ENCODE assay signal across 8 cellular contexts in the genomic region with DNA sequence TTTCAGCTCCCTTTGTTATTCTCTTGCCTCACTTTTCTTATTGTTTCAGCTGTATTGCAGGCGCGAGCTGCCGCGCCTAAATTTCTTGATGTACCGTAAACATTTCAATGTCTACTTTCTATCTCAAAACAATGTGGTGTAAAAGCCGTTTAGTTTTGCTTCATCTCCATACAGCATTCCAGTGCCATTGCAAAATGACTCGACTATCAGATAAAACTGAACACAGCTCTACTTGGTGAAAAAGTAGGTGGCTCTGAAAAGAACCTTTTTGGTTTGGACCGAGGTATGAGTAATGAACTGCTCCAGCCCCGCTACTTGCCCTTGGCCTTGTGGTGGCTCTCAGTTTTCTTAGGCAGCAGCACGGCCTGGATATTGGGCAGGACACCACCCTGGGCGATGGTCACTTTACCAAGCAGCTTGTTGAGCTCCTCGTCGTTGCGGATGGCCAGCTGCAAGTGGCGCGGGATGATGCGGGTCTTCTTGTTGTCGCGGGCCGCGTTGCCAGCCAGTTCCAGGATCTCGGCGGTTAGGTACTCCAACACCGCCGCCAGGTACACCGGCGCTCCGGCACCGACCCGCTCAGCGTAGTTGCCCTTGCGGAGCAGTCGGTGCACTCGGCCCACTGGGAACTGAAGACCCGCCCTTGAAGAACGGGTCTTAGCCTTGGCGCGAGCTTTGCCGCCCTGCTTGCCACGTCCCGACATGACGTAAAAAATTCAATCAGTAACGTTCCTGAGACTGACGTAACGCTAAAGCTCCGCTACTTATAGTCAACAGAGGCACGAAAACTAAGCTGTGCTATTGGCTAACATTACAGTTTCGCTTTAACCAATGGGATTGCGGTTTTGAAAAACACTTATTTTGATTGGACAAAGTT.
A peak's percentile ranks its signal among the peaks of the same experiment; 100 is the strongest.
DNase-seq lines count a peak whose midpoint lies in the region; ATAC-seq and TF ChIP-seq lines count a peak whose summit lies in the region.

No MANE protein-coding gene starts in this region.

- 1% methylated on average over 18 to 39 of the region's 49 CpGs for WGBS in esophagus squamous epithelium, 2 donors

- no peaks in the 10 kb centered on the region for H4K20me1 ChIP-seq in DND-41 (ENCODE audit: insufficient read depth, low read length)

- no peaks in the 10 kb centered on the region for H3K9me3 ChIP-seq in DND-41 (ENCODE audit: insufficient read depth, low read length, severe bottlenecking)
- no peaks in the 10 kb centered on the region for H3K9me3 ChIP-seq in esophagus squamous epithelium
- no peaks in the 10 kb centered on the region for H3K9me3 ChIP-seq in muscle layer of duodenum (ENCODE audit: control insufficient read depth in 1 of 2, low read length in 2 of 2)

- H3K4me3 ChIP-seq in DND-41 (ENCODE audit: low read depth in 1 of 2, low read length in 2 of 2) (peak overlapping the region; percentile 83 to 95), esophagus squamous epithelium (peak overlapping the region; percentile 56 to 83 (median 68)), muscle layer of duodenum (ENCODE audit: low read depth in 1 of 2, low read length in 2 of 2) (peak overlapping the region; percentile 77 to 83)

- DNase-seq in DND-41 = peak; percentile 92
- peak; percentile 90 for DNase-seq in OCI-M2 (lab: John Stamatoyannopoulos, UW; ENCODE audit: unreplicated experiment)
- DNase-seq in activated T-cell treated with anti-CD3 and anti-CD28 coated beads, Interleukin-2, amount 50 U/mL, for 72 hours = peak; percentile 84 to 86
- DNase-seq in esophagus squamous epithelium (lab: John Stamatoyannopoulos, UW) = peak; percentile 42
- peak; percentile 84 to 90 for DNase-seq in stimulated activated naive CD8-positive, alpha-beta T cell treated with anti-CD3 and anti-CD28 coated beads, Interleukin-15, amount 100 ng/mL, for 72 hours

- H3K36me3 Mint-ChIP-seq in activated T-cell treated with anti-CD3 and anti-CD28 coated beads, Interleukin-2, amount 50 U/mL, for 72 hours (ENCODE audit: insufficient read depth in 2 of 2) = peaks cover 7 to 9% of the 10 kb centered on the region in 2 donors

- peaks cover 67% of the 10 kb centered on the region for H3K79me2 ChIP-seq in DND-41 (ENCODE audit: insufficient read depth, low read length)

- TF ChIP-seq RAD21 in Ishikawa (IDR thresholded peaks at IDR 0.05; ENCODE audit: low read depth) = no peak

- H3K27me3 Mint-ChIP-seq in activated T-cell treated with anti-CD3 and anti-CD28 coated beads, Interleukin-2, amount 50 U/mL, for 72 hours (ENCODE audit: low read depth) = no peaks in the 10 kb centered on the region
- no peaks in the 10 kb centered on the region for H3K27me3 Mint-ChIP-seq in stimulated activated naive CD8-positive, alpha-beta T cell treated with anti-CD3 and anti-CD28 coated beads, Interleukin-15, amount 100 ng/mL, for 72 hours

- H3K36me3 ChIP-seq in DND-41 (ENCODE audit: insufficient read depth, low read length) (peaks cover 9% of the 10 kb centered on the region; the same call in 1 of the 2 replicates), esophagus squamous epithelium (peaks cover 0 to 11% (median 0%) of the 10 kb centered on the region in 3 donors), muscle layer of duodenum (ENCODE audit: control insufficient read depth in 1 of 2, insufficient read depth in 2 of 2, low read length in 2 of 2) (peaks cover 0 to 14% of the 10 kb centered on the region in 2 donors)

- peak in 2 of 4 donors; percentile 93 to 99 for TF ChIP-seq POLR2A in esophagus squamous epithelium (IDR thresholded peaks at IDR 0.05)

- H3K27ac ChIP-seq in DND-41 (ENCODE audit: low read length) (peak overlapping the region; percentile 100), esophagus squamous epithelium (peak overlapping the region; percentile 95 to 97 (median 96)), muscle layer of duodenum (ENCODE audit: low read length) (peak overlapping the region; percentile 97)

- H2AFZ ChIP-seq in DND-41 (ENCODE audit: low read depth, low read length) = no peak overlapping the region

- peaks cover 40% of the 10 kb centered on the region for H3K4me1 Mint-ChIP-seq in activated T-cell treated with anti-CD3 and anti-CD28 coated beads, Interleukin-2, amount 50 U/mL, for 72 hours (ENCODE audit: low read depth)
- H3K4me1 Mint-ChIP-seq in stimulated activated naive CD8-positive, alpha-beta T cell treated with anti-CD3 and anti-CD28 coated beads, Interleukin-15, amount 100 ng/mL, for 72 hours = peaks cover 26% of the 10 kb centered on the region

- no peak overlapping the region for H3K27ac Mint-ChIP-seq in activated T-cell treated with anti-CD3 and anti-CD28 coated beads, Interleukin-2, amount 50 U/mL, for 72 hours
- no peak overlapping the region for H3K27ac Mint-ChIP-seq in stimulated activated naive CD8-positive, alpha-beta T cell treated with anti-CD3 and anti-CD28 coated beads, Interleukin-15, amount 100 ng/mL, for 72 hours

- H3K9me3 Mint-ChIP-seq in activated T-cell treated with anti-CD3 and anti-CD28 coated beads, Interleukin-2, amount 50 U/mL, for 72 hours = no peaks in the 10 kb centered on the region
- H3K9me3 Mint-ChIP-seq in stimulated activated naive CD8-positive, alpha-beta T cell treated with anti-CD3 and anti-CD28 coated beads, Interleukin-15, amount 100 ng/mL, for 72 hours = no peaks in the 10 kb centered on the region

- ATAC-seq in DND-41 (ENCODE audit: insufficient read depth, low read depth) (peak; percentile 74), GM21717 (IDR thresholded peaks at IDR 0.05; ENCODE audit: unreplicated experiment) (peak; percentile 65)
- peak; percentile 74 to 78 for ATAC-seq in activated T-cell treated with anti-CD3 and anti-CD28 coated beads, Interleukin-2, amount 50 U/mL, for 72 hours (replicated peaks in 1 of 2)
- peak; percentile 80 for ATAC-seq in stimulated activated naive CD8-positive, alpha-beta T cell treated with anti-CD3 and anti-CD28 coated beads, Interleukin-15, amount 100 ng/mL, for 72 hours

- peak overlapping the region; percentile 100 for H3K9ac ChIP-seq in DND-41 (ENCODE audit: low read depth, low read length)

- no peak for TF ChIP-seq EP300 in Ishikawa (IDR thresholded peaks at IDR 0.05; ENCODE audit: borderline replicate concordance)

- H3K4me3 Mint-ChIP-seq in activated T-cell treated with anti-CD3 and anti-CD28 coated beads, Interleukin-2, amount 50 U/mL, for 72 hours = no peak overlapping the region
- no peak overlapping the region for H3K4me3 Mint-ChIP-seq in stimulated activated naive CD8-positive, alpha-beta T cell treated with anti-CD3 and anti-CD28 coated beads, Interleukin-15, amount 100 ng/mL, for 72 hours

- TF ChIP-seq CTCF in DND-41 (IDR thresholded peaks at IDR 0.05; ENCODE audit: borderline replicate concordance, extremely low read depth, low read length, poor library complexity, severe bottlenecking) (no peak), esophagus squamous epithelium (IDR thresholded peaks at IDR 0.05) (no peak)

- peak overlapping the region; percentile 66 for H3K4me2 ChIP-seq in DND-41 (ENCODE audit: insufficient read depth, low read length)

- intact Hi-C loops in esophagus squamous epithelium (cut with DNase I) = no loop called here

- no peaks in the 10 kb centered on the region for H3K27me3 ChIP-seq in DND-41 (ENCODE audit: insufficient read depth, low read length, poor library complexity)
- H3K27me3 ChIP-seq in esophagus squamous epithelium = no peaks in the 10 kb centered on the region
- H3K27me3 ChIP-seq in muscle layer of duodenum (ENCODE audit: low read depth, low read length) = no peaks in the 10 kb centered on the region

- H3K4me1 ChIP-seq in DND-41 (ENCODE audit: insufficient read depth, low read length) (peaks cover 56% of the 10 kb centered on the region), esophagus squamous epithelium (peaks cover 8 to 42% (median 11%) of the 10 kb centered on the region in 3 donors), muscle layer of duodenum (ENCODE audit: control insufficient read depth in 1 of 2, insufficient read depth in 2 of 2, low read length in 2 of 2) (peaks cover 8 to 20% of the 10 kb centered on the region in 2 donors)

TF ChIP-seq in Ishikawa, 13 proteins besides CTCF, POLR2A, EP300 and RAD21:
- TF ChIP-seq EGR1 (IDR thresholded peaks at IDR 0.05) (no peak), MAX (IDR thresholded peaks at IDR 0.05) (peak; percentile 61; the same call in 1 of the 2 replicates), TAF1 (IDR thresholded peaks at IDR 0.05; ENCODE audit: low read depth) (peak; percentile 49; the same call in 1 of the 2 replicates), CREB1 (IDR thresholded peaks at IDR 0.05; ENCODE audit: low read depth) (peak; percentile 89)

Comparison
In these comparisons a context has a peak if more than half of its experiments do, and no peak if none do; other contexts are left out.
1. Peak in every context shown above with its lines: DNase-seq, ATAC-seq, H3K4me3 ChIP-seq and H3K27ac ChIP-seq.
2. DNase-seq: peak in every context shown above with its lines; median percentile 92 in DND-41; 90 in OCI-M2; 87 in stimulated activated naive CD8-positive, alpha-beta T cell treated with anti-CD3 and anti-CD28 coated beads, Interleukin-15, amount 100 ng/mL, for 72 hours; 85 in activated T-cell treated with anti-CD3 and anti-CD28 coated beads, Interleukin-2, amount 50 U/mL, for 72 hours; 42 in esophagus squamous epithelium.